In the genomic region with DNA sequence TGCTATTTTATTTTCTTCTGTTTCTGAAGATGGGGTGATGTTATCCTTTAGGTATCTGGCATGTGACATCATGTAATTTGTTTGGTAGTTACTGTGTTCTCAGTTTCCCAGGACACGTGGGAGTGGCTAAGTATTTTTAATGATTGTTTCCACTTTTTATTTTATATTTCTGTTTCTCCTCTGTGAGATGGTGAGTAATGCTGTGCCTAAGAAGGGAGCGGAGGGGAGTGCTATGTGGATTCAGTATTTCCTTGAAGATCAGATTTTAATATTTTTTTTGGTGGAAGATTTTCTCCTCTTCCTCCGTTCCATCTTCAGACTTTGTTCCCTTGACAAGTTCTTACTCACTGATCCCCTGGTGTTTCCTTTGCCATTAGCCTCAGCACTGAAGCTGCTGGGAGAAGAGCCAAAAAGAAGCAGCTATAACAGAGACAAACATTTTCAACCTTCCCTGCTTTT, we compare ENCODE assay signal across 11 cellular contexts.
A peak's percentile ranks its signal among the peaks of the same experiment; 100 is the strongest.
DNase-seq lines count a peak whose midpoint lies in the region; ATAC-seq and TF ChIP-seq lines count a peak whose summit lies in the region.
"Had no signal": no experiment of that assay in that cellular context is flagged by ENCODE, and none has a peak within 500 bp of the region (broad histone marks: within the 10 kb centered on the region; RNA-seq: fewer than 3 reads in every experiment).

No MANE protein-coding gene starts in this region.

- TF ChIP-seq CTCF in fibroblast of lung (conservative IDR thresholded peaks at IDR 0.05 in 1 of 2, IDR thresholded peaks at IDR 0.05 in 1 of 2; ENCODE audit: low read depth in 1 of 2, low read length in 2 of 2) = no peak

- H3K27ac ChIP-seq in fibroblast of lung (ENCODE audit: insufficient read depth, low read length) (no peak overlapping the region), aorta (ENCODE audit: low read depth in 1 of 2, low read length in 2 of 2) (no peak overlapping the region)

- H3K4me1 ChIP-seq in fibroblast of lung (ENCODE audit: control insufficient read depth, extremely low read depth, insufficient read depth, low read length) (peaks cover 2% of the 10 kb centered on the region), aorta (ENCODE audit: control insufficient read depth in 1 of 2, insufficient read depth in 2 of 2, low read length in 2 of 2) (peaks cover 0 to 2% of the 10 kb centered on the region in 2 donors)

- no peaks in the 10 kb centered on the region for H3K79me2 ChIP-seq in fibroblast of lung (ENCODE audit: control insufficient read depth, insufficient read depth, low read length)

- H3K9me3 ChIP-seq in fibroblast of lung (ENCODE audit: control insufficient read depth, insufficient read depth, low read depth, low read length) = no peaks in the 10 kb centered on the region
- no peaks in the 10 kb centered on the region for H3K9me3 ChIP-seq in aorta (ENCODE audit: control insufficient read depth, low read length)

- H3K4me2 ChIP-seq in fibroblast of lung (ENCODE audit: extremely low read depth, insufficient read depth, low read length) = peak overlapping the region; percentile 59

- peak; percentile 64 for DNase-seq in EL
- peak; percentile 77 for DNase-seq in NCI-H69 (lab: John Stamatoyannopoulos, UW)
- DNase-seq in fibroblast of lung (ENCODE audit: low read depth in 2 of 2) = peak; percentile 17 to 61
- peak; percentile 19 for DNase-seq in pulmonary artery endothelial cell (ENCODE audit: low read depth, low spot score)
- no peak for DNase-seq in aorta
- DNase-seq in NCI-H1436 (lab: John Stamatoyannopoulos, UW) = no peak
- DNase-seq in NCI-H1092 treated with DMSO at 0.1 percent for 48 hours (lab: John Stamatoyannopoulos, UW) = no peak
- DNase-seq: MV-4-11, right cardiac atrium had no signal

- H3K36me3 ChIP-seq in fibroblast of lung (ENCODE audit: control insufficient read depth, insufficient read depth, low read length) (no peaks in the 10 kb centered on the region), aorta (ENCODE audit: control insufficient read depth in 1 of 2, insufficient read depth in 2 of 2, low read length in 1 of 2) (no peaks in the 10 kb centered on the region)

- H3K9ac ChIP-seq in fibroblast of lung (ENCODE audit: insufficient read depth, low read length) = no peak overlapping the region

- intact Hi-C loops in aorta (cut with DNase I) = no loop called here

- H3K4me3 ChIP-seq in fibroblast of lung (replicated peaks in 1 of 4; ENCODE audit: control extremely low read depth in 1 of 4, insufficient read depth in 1 of 4, low read depth in 3 of 4, low read length in 4 of 4) (no peak overlapping the region), aorta (ENCODE audit: low read length in 2 of 2) (no peak overlapping the region)

- WGBS in aorta, 2 donors = 47 to 55% methylated on average over 3 of the region's 3 CpGs

- H4K20me1 ChIP-seq in fibroblast of lung (ENCODE audit: control insufficient read depth, extremely low read depth, insufficient read depth, low read length) = no peaks in the 10 kb centered on the region

- no peak overlapping the region for H2AFZ ChIP-seq in fibroblast of lung (ENCODE audit: low read length)

- no peak for ATAC-seq in HG03139 (IDR thresholded peaks at IDR 0.05; ENCODE audit: unreplicated experiment)
- no peak for ATAC-seq in aorta (ENCODE audit: low FRiP score)
- ATAC-seq: activated CD4-positive, CD25-positive, alpha-beta regulatory T cell treated with anti-CD3 and anti-CD28 coated beads, Interleukin-2, amount 50 U/mL, for 24 hours; right cardiac atrium had no signal

- H3K27me3 ChIP-seq in fibroblast of lung (ENCODE audit: control insufficient read depth, insufficient read depth, low read length) = no peaks in the 10 kb centered on the region
- no peaks in the 10 kb centered on the region for H3K27me3 ChIP-seq in aorta (ENCODE audit: control insufficient read depth in 1 of 2, insufficient read depth in 2 of 2, low read length in 1 of 2)

Comparison
In these comparisons a context has a peak if more than half of its experiments do, and no peak if none do; other contexts are left out.
1. DNase-seq: peak in EL (single experiment), NCI-H69 (single experiment), fibroblast of lung (2 of 2) and pulmonary artery endothelial cell (single experiment); none in aorta (0 of 2), NCI-H1436 (single experiment) and NCI-H1092 treated with DMSO at 0.1 percent for 48 hours (single experiment).